ENCODE assay signal across 3 cellular contexts in genomic region chr13:87314822-87315221, GRCh38.
TF ChIP-seq lines count a peak whose summit lies in the region.

No MANE protein-coding gene starts in this region.

TF ChIP-seq in HepG2, 621 proteins besides CTCF, POLR2A, EP300 and RAD21:
- TF ChIP-seq ATF7 (IDR thresholded peaks at IDR 0.05), result peak; percentile 80
- TF ChIP-seq ATF7 (CRISPR knock-in tag; IDR thresholded peaks at IDR 0.05), result no peak
- TF ChIP-seq CREB1 (IDR thresholded peaks at IDR 0.05), result peak; percentile 78
- TF ChIP-seq CREB1 (CRISPR knock-in tag; IDR thresholded peaks at IDR 0.05), result no peak
- no peak for TF ChIP-seq IKZF4 (CRISPR knock-in tag; IDR thresholded peaks at IDR 0.05; ENCODE audit: borderline replicate concordance, low read depth, not compliant biosample characterization)
TF ChIP-seq in HepG2: peak in this region for 2.

TF ChIP-seq in HEK293, 187 proteins besides CTCF, POLR2A, EP300 and RAD21:
- TF ChIP-seq ZNF513 (tag by site-specific recombination; IDR thresholded peaks at IDR 0.05) (no peak), ATF2 (tag by site-specific recombination; IDR thresholded peaks at IDR 0.05; ENCODE audit: low read depth) (0 out of 2 replicates have a peak, but pooled peaks have one; percentile 18)
TF ChIP-seq in HEK293: peak in this region for 1.

TF ChIP-seq in GM12878, 131 proteins besides CTCF, POLR2A, EP300 and RAD21:
- no peak for TF ChIP-seq ZZZ3 (IDR thresholded peaks at IDR 0.05; ENCODE audit: control insufficient read depth, insufficient read length, low read depth)
- TF ChIP-seq HDGF (IDR thresholded peaks at IDR 0.05), result no peak
- TF ChIP-seq ATF7 (IDR thresholded peaks at IDR 0.05; ENCODE audit: low read depth), result 0 out of 2 replicates have a peak, but pooled peaks have one; percentile 18
- no peak for TF ChIP-seq KDM1A (IDR thresholded peaks at IDR 0.05; ENCODE audit: borderline replicate concordance)
- TF ChIP-seq LARP7 (IDR thresholded peaks at IDR 0.05), result no peak
